Comparison of ENCODE assay signal across 15 cellular contexts in the genomic region with DNA sequence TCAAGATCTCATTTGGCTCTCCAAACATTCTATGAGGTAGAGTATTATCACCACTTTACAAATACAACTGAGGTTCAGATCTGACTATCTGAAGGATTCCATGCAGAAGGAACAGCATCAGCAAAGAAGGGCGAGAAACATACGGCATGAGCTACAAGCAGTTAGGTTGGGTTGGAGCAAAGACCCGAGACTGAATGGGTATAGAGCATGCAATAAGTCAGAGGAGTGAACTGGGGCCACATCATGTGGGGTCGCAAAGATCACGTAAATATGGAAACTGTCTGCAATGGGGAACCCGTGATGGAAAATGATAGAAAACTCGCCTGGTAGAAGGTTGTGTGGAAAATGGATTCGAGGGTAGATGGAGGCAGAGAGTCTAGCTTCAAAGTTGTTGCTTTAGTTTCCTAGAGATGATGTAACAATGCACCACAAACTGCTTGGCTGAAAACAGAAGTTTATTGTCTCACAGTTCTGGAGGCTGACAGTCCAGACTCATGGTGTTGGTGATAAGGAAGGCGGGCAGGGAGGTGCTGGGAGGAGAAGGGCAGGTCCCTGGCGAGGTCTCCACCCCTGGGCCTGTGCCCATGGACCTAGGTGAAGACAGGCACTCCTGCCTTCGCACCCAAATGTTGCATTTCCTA.
"Had no signal": no experiment of that assay in that cellular context is flagged by ENCODE, and none has a peak within 500 bp of the region (broad histone marks: within the 10 kb centered on the region; RNA-seq: fewer than 3 reads in every experiment).

No MANE protein-coding gene starts in this region.

- ATAC-seq: activated T-helper 17 cell treated with anti-CD3 and anti-CD28 coated beads, Interleukin-2, amount 50 U/mL, for 72 hours; left lung had no signal

- H3K4me1 ChIP-seq: left lung, stomach, tibial artery, vagina had no signal

- H3K36me3 ChIP-seq: cardiac muscle cell, left lung, stomach, tibial artery, vagina had no signal

- H3K27ac ChIP-seq: cardiac muscle cell, epithelial cell of prostate, left lung, stomach, tibial artery, vagina had no signal

- H3K9me3 ChIP-seq: left lung, stomach, tibial artery, vagina had no signal

- H3K27me3 ChIP-seq: cardiac muscle cell, left lung, stomach, tibial artery, vagina had no signal

- H3K4me3 ChIP-seq: cardiac muscle cell, left lung, stomach, tibial artery, vagina had no signal

- DNase-seq: activated B cell treated with CpG ODN at 0.5 μM for 24 hours; activated CD4-positive, alpha-beta T cell treated with anti-CD3 and anti-CD28 coated beads, Interleukin-2, amount 10 ng/mL, durations not matched to agents 7 days and 5 days; activated naive CD4-positive, alpha-beta T cell treated with anti-CD3 and anti-CD28 coated beads for 36 hours; activated T-cell treated with anti-CD3 and anti-CD28 coated beads for 4 hours; cortex of kidney; effector memory CD4-positive, alpha-beta T cell; left lung; stimulated activated CD4-positive, alpha-beta T cell treated with anti-CD3 and anti-CD28 coated beads, Interleukin-4, amount 100 ng/mL, for 4 hours; stomach; T-helper 1 cell; tibial artery had no signal
